Comparison of ENCODE assay signal across 17 cellular contexts in genomic region chr17:57567278-57567677, GRCh38.
A peak's percentile ranks its signal among the peaks of the same experiment; 100 is the strongest.
DNase-seq lines count a peak whose midpoint lies in the region; ATAC-seq and TF ChIP-seq lines count a peak whose summit lies in the region.
"Had no signal": no experiment of that assay in that cellular context is flagged by ENCODE, and none has a peak within 500 bp of the region (broad histone marks: within the 10 kb centered on the region; RNA-seq: fewer than 3 reads in every experiment).

No MANE protein-coding gene starts in this region.

- 95 to 98% (median 97%) methylated on average over 10 of the region's 10 CpGs for WGBS in ovary, 3 donors

- ATAC-seq in HG03354 (IDR thresholded peaks at IDR 0.05; ENCODE audit: poor library complexity, severe bottlenecking, unreplicated experiment), result no peak
- ATAC-seq: naive thymus-derived CD8-positive, alpha-beta T cell had no signal

- TF ChIP-seq POLR2A in ovary (IDR thresholded peaks at IDR 0.05), result no peak

- H3K4me1 ChIP-seq in ovary (ENCODE audit: insufficient read depth), result peaks cover 4% of the 10 kb centered on the region
- H3K4me1 ChIP-seq: breast epithelium had no signal

- H3K36me3 ChIP-seq in WERI-Rb-1 (peaks cover 27% of the 10 kb centered on the region), ovary (no peaks in the 10 kb centered on the region)
- H3K36me3 ChIP-seq: breast epithelium, MG63 had no signal

- H3K27me3 ChIP-seq in WERI-Rb-1 (ENCODE audit: insufficient read depth, low read depth, severe bottlenecking), result no peaks in the 10 kb centered on the region
- H3K27me3 ChIP-seq in ovary, result no peaks in the 10 kb centered on the region
- H3K27me3 ChIP-seq: breast epithelium, MG63 had no signal

- intact Hi-C loops in ovary (cut with DNase I), result loop anchor here in 1 of 4 donors (5.0 kb wide), 1 partner anchor 1075 kb away; no protein-coding TSS in a partner anchor

- DNase-seq in DMS79 treated with DMSO at 0.1 percent for 48 hours (lab: John Stamatoyannopoulos, UW), result peak; percentile 73
- peak; percentile 97 for DNase-seq in NCI-H1436 (lab: John Stamatoyannopoulos, UW)
- peak; percentile 66 for DNase-seq in NCI-H2227 (lab: John Stamatoyannopoulos, UW; ENCODE audit: unreplicated experiment)
- DNase-seq in WERI-Rb-1, result no peak
- DNase-seq in stimulated activated CD4-positive, alpha-beta T cell treated with anti-CD3 and anti-CD28 coated beads, Interleukin-12 subunit alpha, Interleukin-12 subunit beta, amount 100 ng/mL, for 4 hours, result no peak
- DNase-seq in ovary, result no peak
- DNase-seq: activated CD8-positive, alpha-beta memory T cell treated with anti-CD3 and anti-CD28 coated beads for 24 hours; activated naive CD8-positive, alpha-beta T cell treated with anti-CD3 and anti-CD28 coated beads, Interleukin-2, amount 10 ng/mL, durations not matched to agents 7 days and 5 days; AML-193; glutamatergic neuron; GM23248; IMR-90; MG63 had no signal

- H3K9me3 ChIP-seq in WERI-Rb-1 (ENCODE audit: severe bottlenecking) (no peaks in the 10 kb centered on the region), ovary (no peaks in the 10 kb centered on the region)
- H3K9me3 ChIP-seq: breast epithelium, MG63 had no signal

- peak overlapping the region; percentile 54 for H3K27ac ChIP-seq in WERI-Rb-1
- no peak overlapping the region for H3K27ac ChIP-seq in ovary
- H3K27ac ChIP-seq: breast epithelium, GM23248, skin epidermis had no signal

- H3K4me3 ChIP-seq in WERI-Rb-1 (ENCODE audit: low read depth, low read length) (no peak overlapping the region), ovary (no peak overlapping the region)
- H3K4me3 ChIP-seq: breast epithelium, GM23248, MG63, skin epidermis had no signal

- no peak for TF ChIP-seq EP300 in ovary (IDR thresholded peaks at IDR 0.05)

- TF ChIP-seq CTCF in WERI-Rb-1 (IDR thresholded peaks at IDR 0.05; ENCODE audit: low read depth, low read length) (no peak), ovary (IDR thresholded peaks at IDR 0.05) (no peak)

Comparison
In these comparisons a context has a peak if more than half of its experiments do, and no peak if none do; other contexts are left out.
1. DNase-seq: peak in DMS79 treated with DMSO at 0.1 percent for 48 hours (single experiment), NCI-H1436 (single experiment) and NCI-H2227 (single experiment); none in WERI-Rb-1 (single experiment), stimulated activated CD4-positive, alpha-beta T cell treated with anti-CD3 and anti-CD28 coated beads, Interleukin-12 subunit alpha, Interleukin-12 subunit beta, amount 100 ng/mL, for 4 hours (single experiment) and ovary (0 of 5).